Comparison of ENCODE assay signal across 9 cellular contexts in genomic region chr1:26289158-26290059, GRCh38. TPM values are rescaled to one million over a fixed set of nuclear protein-coding genes. Genes with fewer than 3 reads are reported as not detected.
DNase-seq lines count a peak whose midpoint lies in the region; ATAC-seq and FAIRE-seq lines count a peak whose summit lies in the region.
"Had no signal": no experiment of that assay in that cellular context is flagged by ENCODE, and none has a peak within 500 bp of the region (broad histone marks: within the 10 kb centered on the region; RNA-seq: fewer than 3 reads in every experiment).

No MANE protein-coding gene starts in this region.

- no peaks in the 10 kb centered on the region for H3K36me3 ChIP-seq in CD4-positive, alpha-beta memory T cell (ENCODE audit: insufficient read depth, low read length)

- H3K27ac Mint-ChIP-seq in CD4-positive, alpha-beta memory T cell, result peak overlapping the region; percentile 93 to 99 (median 97)
- H3K27ac Mint-ChIP-seq in stimulated activated naive CD8-positive, alpha-beta T cell treated with anti-CD3 and anti-CD28 coated beads, Interleukin-15, Interleukin-2, amounts not matched to agents 100 ng/mL and 50 ng/mL, for 24 hours, result peak overlapping the region; percentile 99

- POLR2A ChIA-PET in CD4-positive, alpha-beta memory T cell (lab: Charles Lee; ENCODE audit: partially characterized antibody), result interaction anchor here (0.9 to 38.6 kb wide), 13 partner anchors 11 to 211 kb away, joined by 3 to 3358 read pairs (median 11); partner anchors contain the start of genes CD52, CEP85, HMGN2 and SH3BGRL3

- H3K27me3 ChIP-seq in CD4-positive, alpha-beta memory T cell (ENCODE audit: insufficient read depth, low read length), result no peaks in the 10 kb centered on the region

- H3K9me3 ChIP-seq in CD4-positive, alpha-beta memory T cell (ENCODE audit: control insufficient read depth in 1 of 2, low read length in 2 of 2), result no peaks in the 10 kb centered on the region

- intact Hi-C loops in CD4-positive, alpha-beta memory T cell (cut with micrococcal nuclease), result no loop called here

- CTCF ChIA-PET in CD4-positive, alpha-beta memory T cell (lab: Charles Lee; ENCODE audit: partially characterized antibody), result interaction anchor here (0.7 to 21.6 kb wide), 16 partner anchors 10 to 128 kb away, joined by 3 to 1027 read pairs (median 6); partner anchors contain the start of genes CD52, CEP85, SH3BGRL3 and UBXN11

- FAIRE-seq in RCC 7860 (lab: Jason Lieb, UNC), result peak; percentile 22

- peaks cover 88% of the 10 kb centered on the region for H3K4me1 ChIP-seq in CD4-positive, alpha-beta memory T cell (ENCODE audit: insufficient read depth, low read length)

- ATAC-seq in GM19438 (IDR thresholded peaks at IDR 0.05; ENCODE audit: low read depth, unreplicated experiment) (peak; percentile 40), esophagus mucosa (peak; percentile 14), HG02938 (IDR thresholded peaks at IDR 0.05; ENCODE audit: unreplicated experiment) (no peak)

- H3K4me1 Mint-ChIP-seq in CD4-positive, alpha-beta memory T cell, result peaks cover 57 to 94% (median 69%) of the 10 kb centered on the region in 4 donors
- peaks cover 88% of the 10 kb centered on the region for H3K4me1 Mint-ChIP-seq in stimulated activated naive CD8-positive, alpha-beta T cell treated with anti-CD3 and anti-CD28 coated beads, Interleukin-15, Interleukin-2, amounts not matched to agents 100 ng/mL and 50 ng/mL, for 24 hours (ENCODE audit: low read depth)

- H3K36me3 Mint-ChIP-seq in CD4-positive, alpha-beta memory T cell, result peaks cover 0 to 4% of the 10 kb centered on the region in 2 donors
- peaks cover 17% of the 10 kb centered on the region for H3K36me3 Mint-ChIP-seq in stimulated activated naive CD8-positive, alpha-beta T cell treated with anti-CD3 and anti-CD28 coated beads, Interleukin-15, Interleukin-2, amounts not matched to agents 100 ng/mL and 50 ng/mL, for 24 hours (ENCODE audit: low read depth)

- H3K4me3 Mint-ChIP-seq in CD4-positive, alpha-beta memory T cell, result peak overlapping the region in 7 of 8 donors; percentile 72 to 92 (median 81)
- H3K4me3 Mint-ChIP-seq in stimulated activated naive CD8-positive, alpha-beta T cell treated with anti-CD3 and anti-CD28 coated beads, Interleukin-15, Interleukin-2, amounts not matched to agents 100 ng/mL and 50 ng/mL, for 24 hours, result peak overlapping the region; percentile 58

- H3K4me3 ChIP-seq in CD4-positive, alpha-beta memory T cell (ENCODE audit: low read length in 2 of 2), result peak overlapping the region in 1 of 2 donors; percentile 39
- H3K4me3 ChIP-seq: lung had no signal

- H3K9me3 Mint-ChIP-seq in CD4-positive, alpha-beta memory T cell, result no peaks in the 10 kb centered on the region
- no peaks in the 10 kb centered on the region for H3K9me3 Mint-ChIP-seq in stimulated activated naive CD8-positive, alpha-beta T cell treated with anti-CD3 and anti-CD28 coated beads, Interleukin-15, Interleukin-2, amounts not matched to agents 100 ng/mL and 50 ng/mL, for 24 hours

- peak overlapping the region; percentile 91 for H3K27ac ChIP-seq in CD4-positive, alpha-beta memory T cell (ENCODE audit: low read depth, low read length)

- DNase-seq in CD4-positive, alpha-beta memory T cell, result peak in 4 of 5 donors; percentile 26 to 67 (median 38)
- DNase-seq in RCC 7860 (ENCODE audit: low spot score) (peak; percentile 71), NCI-H226 (no peak)
- DNase-seq in stimulated activated CD4-positive, alpha-beta T cell treated with anti-CD3 and anti-CD28 coated beads, Interleukin-4, amount 100 ng/mL, for 4 hours, result no peak

- H3K27me3 Mint-ChIP-seq in CD4-positive, alpha-beta memory T cell, result no peaks in the 10 kb centered on the region
- H3K27me3 Mint-ChIP-seq in stimulated activated naive CD8-positive, alpha-beta T cell treated with anti-CD3 and anti-CD28 coated beads, Interleukin-15, Interleukin-2, amounts not matched to agents 100 ng/mL and 50 ng/mL, for 24 hours, result no peaks in the 10 kb centered on the region

RNA-seq across cellular contexts. Expression of gene SH3BGRL3, which starts 9.5 kb away (rescaled TPM):
- total RNA-seq in CD4-positive, alpha-beta memory T cell, result 100 to 1,000 TPM; 293 to 305 TPM
- polyA plus RNA-seq in CD4-positive, alpha-beta memory T cell, result 1,000 to 10,000 TPM in 1 of 2 donors, 100 to 1,000 TPM in 1; 979 to 1,531 TPM
- 242 TPM for total RNA-seq in esophagus mucosa

RNA-seq across cellular contexts. Expression of gene UBXN11, which starts 17.0 kb away (rescaled TPM):
- total RNA-seq in CD4-positive, alpha-beta memory T cell, result 100 to 1,000 TPM; 115 to 117 TPM
- 10 to 100 TPM; 13.3 to 17.4 TPM for polyA plus RNA-seq in CD4-positive, alpha-beta memory T cell
- total RNA-seq in esophagus mucosa, result 7.2 TPM

RNA-seq across cellular contexts. Expression of gene CD52, which starts 28.3 kb away (rescaled TPM):
- total RNA-seq in CD4-positive, alpha-beta memory T cell, result 1,000 to 10,000 TPM; 1,302 to 1,324 TPM
- over 10,000 TPM in 1 of 2 donors, 1,000 to 10,000 TPM in 1; 8,660 to 12,303 TPM for polyA plus RNA-seq in CD4-positive, alpha-beta memory T cell
- 7.5 TPM for total RNA-seq in esophagus mucosa

RNA-seq across cellular contexts. Expression of gene CEP85, which starts 55.4 kb away (rescaled TPM):
- 10 to 100 TPM; 20.4 to 21.9 TPM for total RNA-seq in CD4-positive, alpha-beta memory T cell
- polyA plus RNA-seq in CD4-positive, alpha-beta memory T cell, result 1 to 10 TPM; 6.7 to 9.4 TPM
- 8.7 TPM for total RNA-seq in esophagus mucosa

Comparison
In these comparisons a context has a peak if more than half of its experiments do, and no peak if none do; other contexts are left out.
1. DNase-seq: peak in CD4-positive, alpha-beta memory T cell (4 of 5) and RCC 7860 (single experiment); none in stimulated activated CD4-positive, alpha-beta T cell treated with anti-CD3 and anti-CD28 coated beads, Interleukin-4, amount 100 ng/mL, for 4 hours (0 of 2) and NCI-H226 (single experiment).
2. RNA of gene UBXN11, which starts 17.0 kb away (total RNA-seq): 115 to 117 TPM in CD4-positive, alpha-beta memory T cell; 7.2 TPM in esophagus mucosa (single experiment); every median in the first group is over 10 times any median in the second.
3. RNA of gene CD52, which starts 28.3 kb away (total RNA-seq): 1,302 to 1,324 TPM in CD4-positive, alpha-beta memory T cell; 7.5 TPM in esophagus mucosa (single experiment); every median in the first group is over 100 times any median in the second.